ENCODE assay signal across 8 cellular contexts in the genomic region with DNA sequence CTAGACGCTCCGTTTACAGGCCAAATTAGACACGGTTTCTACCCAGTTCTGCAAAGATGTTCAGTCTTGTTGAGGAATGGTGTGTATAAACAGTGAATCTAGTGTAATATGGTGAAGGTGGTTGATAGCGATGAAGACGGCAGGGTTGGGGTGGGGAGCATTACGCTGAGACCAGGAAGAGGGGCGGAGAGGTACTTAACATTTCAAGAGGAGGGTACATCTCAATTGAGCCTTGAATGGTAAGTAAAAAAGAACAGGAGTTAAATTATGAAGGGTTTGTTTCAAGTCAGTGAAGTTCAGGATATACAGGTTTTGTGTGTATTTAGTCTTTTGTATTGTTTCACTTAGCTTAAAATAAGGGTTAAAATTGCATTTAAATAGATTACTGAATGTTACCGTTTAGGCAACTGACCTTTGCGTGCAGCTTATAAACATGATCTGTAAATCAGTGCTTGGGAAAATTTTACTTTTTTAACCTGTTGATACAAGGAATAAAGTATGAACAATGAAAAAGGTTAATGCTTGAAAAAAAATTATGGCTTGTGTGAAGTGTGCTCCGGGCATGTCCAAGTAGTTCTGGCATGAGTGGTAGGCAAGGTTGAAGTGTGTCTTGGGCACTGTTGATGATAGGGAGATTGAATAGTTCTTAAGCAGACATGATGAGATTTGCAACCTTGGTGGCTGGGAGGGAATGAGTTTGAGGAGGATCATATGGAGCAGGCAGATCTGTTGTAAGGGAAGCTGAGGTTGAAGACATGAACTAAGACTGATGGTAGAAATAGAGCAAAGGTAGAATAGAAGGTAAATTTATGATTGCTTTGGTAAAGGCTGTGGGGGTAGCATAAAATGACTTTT. TPM values are rescaled to one million over a fixed set of nuclear protein-coding genes. Genes with fewer than 3 reads are reported as not detected.
A peak's percentile ranks its signal among the peaks of the same experiment; 100 is the strongest.
DNase-seq lines count a peak whose midpoint lies in the region; ATAC-seq and TF ChIP-seq lines count a peak whose summit lies in the region.

No MANE protein-coding gene starts in this region.

- peak overlapping the region; percentile 89 for H3K18ac ChIP-seq in trophoblast cell (ENCODE audit: low read length)

- no peak overlapping the region for H3K27ac ChIP-seq in trophoblast cell (ENCODE audit: low read depth, low read length)

- peaks cover 41 to 55% of the 10 kb centered on the region in 2 experiments for H3K36me3 ChIP-seq in trophoblast cell (ENCODE audit: control insufficient read depth in 1 of 2, insufficient read depth in 2 of 2, low read length in 2 of 2)

- H3K4me2 ChIP-seq in trophoblast cell (ENCODE audit: low read length): peak overlapping the region; percentile 82

- H3K27ac Mint-ChIP-seq in effector memory CD8-positive, alpha-beta T cell: no peak overlapping the region
- no peak overlapping the region for H3K27ac Mint-ChIP-seq in mesothelial cell of epicardium

- peaks cover 9% of the 10 kb centered on the region for H3K79me1 ChIP-seq in trophoblast cell (ENCODE audit: low read length)

- peak overlapping the region; percentile 65 for H4K91ac ChIP-seq in trophoblast cell (ENCODE audit: low read depth, low read length)

- peaks cover 22 to 28% of the 10 kb centered on the region in 2 donors for H3K4me1 Mint-ChIP-seq in effector memory CD8-positive, alpha-beta T cell (ENCODE audit: low read depth in 2 of 2)
- H3K4me1 Mint-ChIP-seq in mesothelial cell of epicardium: peaks cover 22% of the 10 kb centered on the region

- peak overlapping the region; percentile 93 for H3K4me3 ChIP-seq in GM12865 (ENCODE audit: low read depth, low read length)
- H3K4me3 ChIP-seq in trophoblast cell (ENCODE audit: low read depth, low read length): peak overlapping the region; percentile 94

- H3K27me3 ChIP-seq in trophoblast cell (ENCODE audit: insufficient read depth, low read length): no peaks in the 10 kb centered on the region

- H4K12ac ChIP-seq in trophoblast cell (ENCODE audit: low read depth, low read length): peak overlapping the region; percentile 96

- WGBS in trophoblast cell (ENCODE audit: extremely low coverage, insufficient coverage, insufficient read length): no CpG with 5 or more reads among the region's 10 CpGs

- no peaks in the 10 kb centered on the region for H3K9me3 ChIP-seq in trophoblast cell (ENCODE audit: insufficient read depth, low read depth, low read length)

- no peak for TF ChIP-seq CTCF in GM12865 (IDR thresholded peaks at IDR 0.05; ENCODE audit: insufficient read depth, low read depth, low read length, missing control alignments)
- no peak for TF ChIP-seq CTCF in mesothelial cell of epicardium (IDR thresholded peaks at IDR 0.05; ENCODE audit: unreplicated experiment)

- H3K14ac ChIP-seq in trophoblast cell (ENCODE audit: low read length): peak overlapping the region; percentile 96

- H3K4ac ChIP-seq in trophoblast cell (ENCODE audit: low read depth, low read length): peak overlapping the region; percentile 95

- H2AK5ac ChIP-seq in trophoblast cell (ENCODE audit: low read length): no peak overlapping the region

- H2AFZ ChIP-seq in trophoblast cell (ENCODE audit: insufficient read depth, low read length, poor library complexity): peak overlapping the region; percentile 99

- H3K4me3 Mint-ChIP-seq in effector memory CD8-positive, alpha-beta T cell: no peak overlapping the region
- H3K4me3 Mint-ChIP-seq in mesothelial cell of epicardium: no peak overlapping the region

- peaks cover 14% of the 10 kb centered on the region for H3K79me2 ChIP-seq in trophoblast cell (ENCODE audit: control insufficient read depth, insufficient read depth, low read length, poor library complexity)

- DNase-seq in GM12865 (ENCODE audit: low read depth) (peak; percentile 35), NCI-H146 treated with DMSO at 0.1 percent for 48 hours (lab: John Stamatoyannopoulos, UW; ENCODE audit: unreplicated experiment) (peak; percentile 19), trophoblast cell (no peak), 8988T (no peak), mesothelial cell of epicardium (ENCODE audit: low spot score in 2 of 2, unreplicated experiment in 2 of 2) (no peak), SKM-1 treated with dmso at 0.1 percent for 144 hours (lab: John Stamatoyannopoulos, UW; ENCODE audit: unreplicated experiment) (no peak)
- no peak for DNase-seq in effector memory CD8-positive, alpha-beta T cell

- peaks cover 9 to 12% of the 10 kb centered on the region in 2 experiments for H3K4me1 ChIP-seq in trophoblast cell (ENCODE audit: control insufficient read depth in 1 of 2, insufficient read depth in 2 of 2, low read length in 2 of 2)

- peak overlapping the region; percentile 97 for H4K8ac ChIP-seq in trophoblast cell (ENCODE audit: low read depth, low read length)

- no peaks in the 10 kb centered on the region for H3K9me3 Mint-ChIP-seq in effector memory CD8-positive, alpha-beta T cell
- H3K9me3 Mint-ChIP-seq in mesothelial cell of epicardium: no peaks in the 10 kb centered on the region

- H2BK5ac ChIP-seq in trophoblast cell (ENCODE audit: low read depth, low read length, poor library complexity): no peak overlapping the region

- no peak overlapping the region for H2BK12ac ChIP-seq in trophoblast cell (ENCODE audit: low read length)

- peaks cover 50% of the 10 kb centered on the region for H3K36me3 Mint-ChIP-seq in effector memory CD8-positive, alpha-beta T cell (ENCODE audit: insufficient read depth)
- peaks cover 26% of the 10 kb centered on the region for H3K36me3 Mint-ChIP-seq in mesothelial cell of epicardium

- no peak overlapping the region for H2BK120ac ChIP-seq in trophoblast cell (ENCODE audit: insufficient read depth, low read length, poor library complexity)

- peak overlapping the region; percentile 98 for H3K9ac ChIP-seq in trophoblast cell (ENCODE audit: low read length)

- H3K23ac ChIP-seq in trophoblast cell (ENCODE audit: low read length): no peak overlapping the region

- H3K27me3 Mint-ChIP-seq in effector memory CD8-positive, alpha-beta T cell: no peaks in the 10 kb centered on the region
- H3K27me3 Mint-ChIP-seq in mesothelial cell of epicardium (ENCODE audit: low read depth): no peaks in the 10 kb centered on the region

- ATAC-seq in effector memory CD8-positive, alpha-beta T cell (replicated peaks): peak; percentile 2
- ATAC-seq in HG03108 (IDR thresholded peaks at IDR 0.05; ENCODE audit: unreplicated experiment): no peak

RNA-seq across cellular contexts. Expression of a gene that starts 0.8 kb away (rescaled TPM):
- polyA plus RNA-seq in trophoblast cell (2013): 23.9 and 25.0 TPM in 2 replicates
- total RNA-seq in mesothelial cell of epicardium: 39.5 to 43.4 TPM (median 41.3 TPM) in 3 replicates

RNA-seq across cellular contexts. Expression of a gene that starts 1.0 kb away (rescaled TPM):
- 124 and 129 TPM in 2 replicates for polyA plus RNA-seq in trophoblast cell (2013)
- total RNA-seq in mesothelial cell of epicardium: 107 to 112 TPM (median 111 TPM) in 3 replicates

RNA-seq across cellular contexts. Expression of a gene that starts 7.6 kb away (rescaled TPM):
- polyA plus RNA-seq in trophoblast cell (2013): 0.74 and 0.78 TPM in 2 replicates
- total RNA-seq in mesothelial cell of epicardium: 0.58 to 0.72 TPM (median 0.60 TPM) in 3 replicates

RNA-seq across cellular contexts. Expression of a gene that starts 40.4 kb away (rescaled TPM):
- polyA plus RNA-seq in trophoblast cell (2013): 21.4 and 21.9 TPM in 2 replicates
- total RNA-seq in mesothelial cell of epicardium: 45.9 to 52.7 TPM (median 49.7 TPM) in 3 replicates

RNA-seq across cellular contexts. Expression of a gene that starts 58.1 kb away (rescaled TPM):
- 27.8 and 30.9 TPM in 2 replicates for polyA plus RNA-seq in trophoblast cell (2013)
- total RNA-seq in mesothelial cell of epicardium: 58.1 to 62.6 TPM (median 58.7 TPM) in 3 replicates

Comparison
In these comparisons a context has a peak if more than half of its experiments do, and no peak if none do; other contexts are left out.
1. DNase-seq: peak in GM12865 (single experiment) and NCI-H146 treated with DMSO at 0.1 percent for 48 hours (single experiment); none in effector memory CD8-positive, alpha-beta T cell (0 of 3), trophoblast cell (0 of 2), 8988T (single experiment), mesothelial cell of epicardium (0 of 2) and SKM-1 treated with dmso at 0.1 percent for 144 hours (single experiment).